ENCODE assay signal across 2 cellular contexts in the genomic region with DNA sequence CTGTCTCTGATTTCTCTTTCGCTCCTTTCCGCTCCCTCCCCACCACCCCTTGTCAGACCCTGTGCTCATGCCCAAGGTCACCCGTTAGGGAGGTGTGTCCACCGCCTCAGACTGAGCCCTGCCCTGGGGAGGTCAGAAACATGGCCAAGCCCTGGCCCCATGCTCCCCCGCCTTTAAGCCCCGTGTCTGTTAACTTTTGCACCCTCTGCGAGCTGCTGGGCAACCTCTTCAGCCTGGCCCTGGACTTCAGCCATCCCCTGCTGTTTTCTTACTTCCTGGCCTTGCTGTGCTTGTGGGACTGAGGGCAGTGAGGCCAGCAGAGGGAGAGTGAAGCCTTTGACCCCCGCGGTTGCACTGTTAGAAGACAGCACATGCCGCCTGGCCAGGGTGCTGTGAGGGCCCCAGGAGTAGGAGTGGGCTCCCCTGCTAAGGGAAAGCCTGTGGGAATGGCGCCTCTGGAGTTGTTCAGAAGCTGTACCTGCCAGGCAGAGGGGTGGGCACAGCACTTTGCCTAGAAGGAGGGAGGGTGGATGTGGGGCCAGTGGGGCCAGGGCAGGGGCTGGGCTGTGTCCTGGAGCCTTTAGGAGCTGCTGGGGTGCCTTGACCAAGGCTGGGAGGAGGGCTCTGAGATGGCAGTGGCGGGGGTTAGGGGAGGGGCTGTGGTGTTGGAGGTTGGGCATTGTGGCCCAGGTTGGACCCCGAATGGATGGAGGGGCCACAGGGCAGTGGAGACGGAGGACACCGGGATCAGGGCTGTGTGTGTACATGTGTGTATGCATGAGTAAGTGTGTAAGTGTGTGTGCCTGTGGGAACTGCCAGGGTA.
TF ChIP-seq lines count a peak whose summit lies in the region.

No MANE protein-coding gene starts in this region.

TF ChIP-seq in IMR-90, 13 proteins besides CTCF, POLR2A, EP300 and RAD21:
- TF ChIP-seq BHLHE40 (IDR thresholded peaks at IDR 0.05; ENCODE audit: low read depth, low read length) (peak; percentile 65; the same call in 1 of the 2 replicates), MXI1 (IDR thresholded peaks at IDR 0.05; ENCODE audit: borderline replicate concordance, low read depth, low read length) (no peak)

TF ChIP-seq in H1, 55 proteins besides CTCF, POLR2A, EP300 and RAD21:
- TF ChIP-seq HDAC6 (IDR thresholded peaks at IDR 0.05; ENCODE audit: low read depth, low read length) (no peak), KDM4A (IDR thresholded peaks at IDR 0.05; ENCODE audit: low read depth, low read length, severe bottlenecking) (no peak), BCL11A (IDR thresholded peaks at IDR 0.05; ENCODE audit: low read depth in 2 of 2, low read length in 2 of 2) (no peak), SP1 (IDR thresholded peaks at IDR 0.05; ENCODE audit: low read depth, low read length) (no peak), YY1 (IDR thresholded peaks at IDR 0.05; ENCODE audit: low read depth, low read length) (no peak), NANOG (IDR thresholded peaks at IDR 0.05; ENCODE audit: insufficient read depth, low read depth, low read length, poor library complexity, severe bottlenecking) (no peak)
- TF ChIP-seq, protein P1, sequence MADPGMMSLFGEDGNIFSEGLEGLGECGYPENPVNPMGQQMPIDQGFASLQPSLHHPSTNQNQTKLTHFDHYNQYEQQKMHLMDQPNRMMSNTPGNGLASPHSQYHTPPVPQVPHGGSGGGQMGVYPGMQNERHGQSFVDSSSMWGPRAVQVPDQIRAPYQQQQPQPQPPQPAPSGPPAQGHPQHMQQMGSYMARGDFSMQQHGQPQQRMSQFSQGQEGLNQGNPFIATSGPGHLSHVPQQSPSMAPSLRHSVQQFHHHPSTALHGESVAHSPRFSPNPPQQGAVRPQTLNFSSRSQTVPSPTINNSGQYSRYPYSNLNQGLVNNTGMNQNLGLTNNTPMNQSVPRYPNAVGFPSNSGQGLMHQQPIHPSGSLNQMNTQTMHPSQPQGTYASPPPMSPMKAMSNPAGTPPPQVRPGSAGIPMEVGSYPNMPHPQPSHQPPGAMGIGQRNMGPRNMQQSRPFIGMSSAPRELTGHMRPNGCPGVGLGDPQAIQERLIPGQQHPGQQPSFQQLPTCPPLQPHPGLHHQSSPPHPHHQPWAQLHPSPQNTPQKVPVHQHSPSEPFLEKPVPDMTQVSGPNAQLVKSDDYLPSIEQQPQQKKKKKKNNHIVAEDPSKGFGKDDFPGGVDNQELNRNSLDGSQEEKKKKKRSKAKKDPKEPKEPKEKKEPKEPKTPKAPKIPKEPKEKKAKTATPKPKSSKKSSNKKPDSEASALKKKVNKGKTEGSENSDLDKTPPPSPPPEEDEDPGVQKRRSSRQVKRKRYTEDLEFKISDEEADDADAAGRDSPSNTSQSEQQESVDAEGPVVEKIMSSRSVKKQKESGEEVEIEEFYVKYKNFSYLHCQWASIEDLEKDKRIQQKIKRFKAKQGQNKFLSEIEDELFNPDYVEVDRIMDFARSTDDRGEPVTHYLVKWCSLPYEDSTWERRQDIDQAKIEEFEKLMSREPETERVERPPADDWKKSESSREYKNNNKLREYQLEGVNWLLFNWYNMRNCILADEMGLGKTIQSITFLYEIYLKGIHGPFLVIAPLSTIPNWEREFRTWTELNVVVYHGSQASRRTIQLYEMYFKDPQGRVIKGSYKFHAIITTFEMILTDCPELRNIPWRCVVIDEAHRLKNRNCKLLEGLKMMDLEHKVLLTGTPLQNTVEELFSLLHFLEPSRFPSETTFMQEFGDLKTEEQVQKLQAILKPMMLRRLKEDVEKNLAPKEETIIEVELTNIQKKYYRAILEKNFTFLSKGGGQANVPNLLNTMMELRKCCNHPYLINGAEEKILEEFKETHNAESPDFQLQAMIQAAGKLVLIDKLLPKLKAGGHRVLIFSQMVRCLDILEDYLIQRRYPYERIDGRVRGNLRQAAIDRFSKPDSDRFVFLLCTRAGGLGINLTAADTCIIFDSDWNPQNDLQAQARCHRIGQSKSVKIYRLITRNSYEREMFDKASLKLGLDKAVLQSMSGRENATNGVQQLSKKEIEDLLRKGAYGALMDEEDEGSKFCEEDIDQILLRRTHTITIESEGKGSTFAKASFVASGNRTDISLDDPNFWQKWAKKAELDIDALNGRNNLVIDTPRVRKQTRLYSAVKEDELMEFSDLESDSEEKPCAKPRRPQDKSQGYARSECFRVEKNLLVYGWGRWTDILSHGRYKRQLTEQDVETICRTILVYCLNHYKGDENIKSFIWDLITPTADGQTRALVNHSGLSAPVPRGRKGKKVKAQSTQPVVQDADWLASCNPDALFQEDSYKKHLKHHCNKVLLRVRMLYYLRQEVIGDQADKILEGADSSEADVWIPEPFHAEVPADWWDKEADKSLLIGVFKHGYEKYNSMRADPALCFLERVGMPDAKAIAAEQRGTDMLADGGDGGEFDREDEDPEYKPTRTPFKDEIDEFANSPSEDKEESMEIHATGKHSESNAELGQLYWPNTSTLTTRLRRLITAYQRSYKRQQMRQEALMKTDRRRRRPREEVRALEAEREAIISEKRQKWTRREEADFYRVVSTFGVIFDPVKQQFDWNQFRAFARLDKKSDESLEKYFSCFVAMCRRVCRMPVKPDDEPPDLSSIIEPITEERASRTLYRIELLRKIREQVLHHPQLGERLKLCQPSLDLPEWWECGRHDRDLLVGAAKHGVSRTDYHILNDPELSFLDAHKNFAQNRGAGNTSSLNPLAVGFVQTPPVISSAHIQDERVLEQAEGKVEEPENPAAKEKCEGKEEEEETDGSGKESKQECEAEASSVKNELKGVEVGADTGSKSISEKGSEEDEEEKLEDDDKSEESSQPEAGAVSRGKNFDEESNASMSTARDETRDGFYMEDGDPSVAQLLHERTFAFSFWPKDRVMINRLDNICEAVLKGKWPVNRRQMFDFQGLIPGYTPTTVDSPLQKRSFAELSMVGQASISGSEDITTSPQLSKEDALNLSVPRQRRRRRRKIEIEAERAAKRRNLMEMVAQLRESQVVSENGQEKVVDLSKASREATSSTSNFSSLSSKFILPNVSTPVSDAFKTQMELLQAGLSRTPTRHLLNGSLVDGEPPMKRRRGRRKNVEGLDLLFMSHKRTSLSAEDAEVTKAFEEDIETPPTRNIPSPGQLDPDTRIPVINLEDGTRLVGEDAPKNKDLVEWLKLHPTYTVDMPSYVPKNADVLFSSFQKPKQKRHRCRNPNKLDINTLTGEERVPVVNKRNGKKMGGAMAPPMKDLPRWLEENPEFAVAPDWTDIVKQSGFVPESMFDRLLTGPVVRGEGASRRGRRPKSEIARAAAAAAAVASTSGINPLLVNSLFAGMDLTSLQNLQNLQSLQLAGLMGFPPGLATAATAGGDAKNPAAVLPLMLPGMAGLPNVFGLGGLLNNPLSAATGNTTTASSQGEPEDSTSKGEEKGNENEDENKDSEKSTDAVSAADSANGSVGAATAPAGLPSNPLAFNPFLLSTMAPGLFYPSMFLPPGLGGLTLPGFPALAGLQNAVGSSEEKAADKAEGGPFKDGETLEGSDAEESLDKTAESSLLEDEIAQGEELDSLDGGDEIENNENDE (IDR thresholded peaks at IDR 0.05; ENCODE audit: insufficient replicate concordance, low read length), result no peak
